10 cellular contexts compared by ENCODE assay signal in the genomic region with DNA sequence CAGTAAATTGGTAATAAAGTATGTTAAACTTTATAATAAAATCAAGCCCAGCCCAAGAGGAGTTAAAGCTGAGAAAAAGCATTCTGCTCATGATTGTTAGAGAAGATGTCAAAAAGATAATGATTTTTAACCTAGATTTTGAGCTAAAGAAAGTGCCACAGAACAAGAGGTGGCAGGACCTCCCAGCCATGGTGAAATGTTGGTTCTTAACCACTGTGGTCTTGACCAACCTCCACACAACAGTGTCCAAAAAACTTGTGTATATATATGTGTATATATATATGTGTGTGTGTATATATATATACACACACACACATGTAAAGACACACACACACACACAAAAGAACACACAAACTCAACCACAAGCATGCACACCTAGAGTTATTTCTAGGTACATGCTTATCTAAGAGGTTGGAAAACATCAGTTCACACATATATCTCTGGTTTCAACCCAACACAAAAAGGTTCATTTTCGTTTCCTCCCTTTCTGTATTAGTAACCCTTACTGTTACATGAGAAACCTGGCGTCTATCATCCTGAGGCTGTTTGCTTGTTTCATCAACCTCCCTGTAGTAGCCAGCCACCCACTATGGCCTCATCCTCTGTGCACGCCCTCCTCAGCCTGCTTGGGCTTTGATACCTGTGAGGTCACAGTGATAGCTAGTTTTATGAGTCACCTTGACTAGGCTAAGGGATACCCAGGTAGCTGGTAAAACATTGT.
DNase-seq lines count a peak whose midpoint lies in the region; ATAC-seq and TF ChIP-seq lines count a peak whose summit lies in the region.
"Had no signal": no experiment of that assay in that cellular context is flagged by ENCODE, and none has a peak within 500 bp of the region (broad histone marks: within the 10 kb centered on the region; RNA-seq: fewer than 3 reads in every experiment).

No MANE protein-coding gene starts in this region.

- ATAC-seq in GM19397 (IDR thresholded peaks at IDR 0.05; ENCODE audit: unreplicated experiment) (peak; percentile 76), HG03095 (IDR thresholded peaks at IDR 0.05; ENCODE audit: unreplicated experiment) (peak; percentile 95)

- peak overlapping the region; percentile 46 for H3K27ac Mint-ChIP-seq in activated naive CD4-positive, alpha-beta T cell treated with anti-CD3 and anti-CD28 coated beads, Interleukin-2, amount 50 U/mL, for 24 hours
- H3K27ac Mint-ChIP-seq: CD4-positive, alpha-beta T cell had no signal

- no peaks in the 10 kb centered on the region for H3K27me3 Mint-ChIP-seq in activated naive CD4-positive, alpha-beta T cell treated with anti-CD3 and anti-CD28 coated beads, Interleukin-2, amount 50 U/mL, for 24 hours
- H3K27me3 Mint-ChIP-seq: CD4-positive, alpha-beta T cell had no signal

- no peaks in the 10 kb centered on the region for H3K36me3 Mint-ChIP-seq in activated naive CD4-positive, alpha-beta T cell treated with anti-CD3 and anti-CD28 coated beads, Interleukin-2, amount 50 U/mL, for 24 hours

- H3K9me3 Mint-ChIP-seq in activated naive CD4-positive, alpha-beta T cell treated with anti-CD3 and anti-CD28 coated beads, Interleukin-2, amount 50 U/mL, for 24 hours: no peaks in the 10 kb centered on the region
- H3K9me3 Mint-ChIP-seq: CD4-positive, alpha-beta T cell had no signal

- DNase-seq in GM10266 (ENCODE audit: extremely low spot score): peak; percentile 69
- DNase-seq in OCI-M1 (lab: John Stamatoyannopoulos, UW): no peak
- DNase-seq in NCI-H1694 (lab: John Stamatoyannopoulos, UW): no peak
- no peak for DNase-seq in hypothalamus (lab: John Stamatoyannopoulos, UW)
- no peak for DNase-seq in germinal center (ENCODE audit: low spot score)
- DNase-seq: CD4-positive, alpha-beta T cell; cortex of kidney had no signal

- peaks cover 16% of the 10 kb centered on the region for H3K4me1 Mint-ChIP-seq in activated naive CD4-positive, alpha-beta T cell treated with anti-CD3 and anti-CD28 coated beads, Interleukin-2, amount 50 U/mL, for 24 hours

- TF ChIP-seq CTCF in GM10266 (IDR thresholded peaks at IDR 0.05; ENCODE audit: control insufficient read depth, insufficient read depth, low read depth, missing control alignments): no peak

- no peak overlapping the region for H3K4me3 Mint-ChIP-seq in activated naive CD4-positive, alpha-beta T cell treated with anti-CD3 and anti-CD28 coated beads, Interleukin-2, amount 50 U/mL, for 24 hours
- H3K4me3 Mint-ChIP-seq: CD4-positive, alpha-beta T cell had no signal
